ENCODE assay signal across 22 cellular contexts in the genomic region with DNA sequence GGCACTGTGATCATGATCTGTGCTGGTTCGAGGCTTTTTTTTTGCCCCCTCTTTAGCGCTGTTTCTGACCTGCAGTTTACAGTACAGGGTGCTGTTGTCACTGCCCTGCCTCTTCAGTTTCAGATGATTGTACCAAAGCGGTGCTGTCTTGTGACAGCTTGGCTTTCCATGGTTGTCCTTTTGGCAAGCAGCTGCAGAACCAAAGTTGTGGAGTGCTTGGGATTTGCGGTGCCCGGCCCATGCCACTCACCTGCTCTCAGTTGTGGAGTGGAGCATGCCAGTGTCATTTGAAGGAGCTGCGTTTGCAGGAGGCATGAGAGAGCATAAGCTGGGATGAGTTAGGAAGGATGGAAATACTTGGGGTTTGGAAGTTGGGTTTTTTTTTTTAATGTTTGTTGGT.
"Had no signal": no experiment of that assay in that cellular context is flagged by ENCODE, and none has a peak within 500 bp of the region (broad histone marks: within the 10 kb centered on the region; RNA-seq: fewer than 3 reads in every experiment).

No MANE protein-coding gene starts in this region.

- H3K4me3 ChIP-seq: mucosa of descending colon, prostate gland had no signal

- H3K27me3 Mint-ChIP-seq: activated CD4-positive, alpha-beta memory T cell treated with anti-CD3 and anti-CD28 coated beads for 36 hours; activated CD8-positive, alpha-beta memory T cell treated with anti-CD3 and anti-CD28 coated beads, Interleukin-2, amount 10 ng/mL, durations not matched to agents 7 days and 5 days; activated naive CD4-positive, alpha-beta T cell treated with anti-CD3 and anti-CD28 coated beads, Interleukin-2, amount 10 ng/mL, durations not matched to agents 7 days and 5 days; T-cell had no signal

- H3K9me3 Mint-ChIP-seq: activated CD4-positive, alpha-beta memory T cell treated with anti-CD3 and anti-CD28 coated beads for 36 hours; activated naive CD4-positive, alpha-beta T cell treated with anti-CD3 and anti-CD28 coated beads, Interleukin-2, amount 10 ng/mL, durations not matched to agents 7 days and 5 days; nephron progenitor cell; T-cell had no signal

- H3K36me3 ChIP-seq: brain microvascular endothelial cell, prostate gland had no signal

- H3K4me3 Mint-ChIP-seq: activated CD4-positive, alpha-beta memory T cell treated with anti-CD3 and anti-CD28 coated beads for 36 hours; activated CD8-positive, alpha-beta memory T cell treated with anti-CD3 and anti-CD28 coated beads, Interleukin-2, amount 10 ng/mL, durations not matched to agents 7 days and 5 days; activated naive CD4-positive, alpha-beta T cell treated with anti-CD3 and anti-CD28 coated beads, Interleukin-2, amount 10 ng/mL, durations not matched to agents 7 days and 5 days; nephron progenitor cell; T-cell had no signal

- H3K4me1 ChIP-seq: prostate gland had no signal

- H3K9me3 ChIP-seq: mucosa of descending colon, prostate gland had no signal

- H3K27ac Mint-ChIP-seq: activated CD4-positive, alpha-beta memory T cell treated with anti-CD3 and anti-CD28 coated beads for 36 hours; activated CD8-positive, alpha-beta memory T cell treated with anti-CD3 and anti-CD28 coated beads, Interleukin-2, amount 10 ng/mL, durations not matched to agents 7 days and 5 days; activated naive CD4-positive, alpha-beta T cell treated with anti-CD3 and anti-CD28 coated beads, Interleukin-2, amount 10 ng/mL, durations not matched to agents 7 days and 5 days; nephron progenitor cell; T-cell had no signal

- DNase-seq: activated CD4-positive, alpha-beta memory T cell treated with anti-CD3 and anti-CD28 coated beads for 36 hours; activated CD4-positive, alpha-beta T cell treated with anti-CD3 and anti-CD28 coated beads for 48 hours; activated CD4-positive, CD25-positive, alpha-beta regulatory T cell; activated CD8-positive, alpha-beta memory T cell treated with anti-CD3 and anti-CD28 coated beads, Interleukin-2, amount 10 ng/mL, durations not matched to agents 7 days and 5 days; activated effector memory CD4-positive, alpha-beta T cell treated with anti-CD3 and anti-CD28 coated beads, Interleukin-2, amount 50 U/mL, for 16 hours; activated naive CD4-positive, alpha-beta T cell treated with anti-CD3 and anti-CD28 coated beads, Interleukin-2, amount 10 ng/mL, durations not matched to agents 7 days and 5 days; activated T-cell treated with anti-CD3 and anti-CD28 coated beads for 4 hours; brain microvascular endothelial cell; central memory CD4-positive, alpha-beta T cell; effector memory CD4-positive, alpha-beta T cell; foreskin keratinocyte; hypothalamus; mesendoderm; mucosa of descending colon; nephron progenitor cell; right cardiac atrium; stimulated activated CD4-positive, alpha-beta T cell treated with anti-CD3 and anti-CD28 coated beads, Interleukin-4, amount 100 ng/mL, for 24 hours; stimulated activated naive CD8-positive, alpha-beta T cell treated with anti-CD3 and anti-CD28 coated beads, Interleukin-15, Interleukin-2, amounts not matched to agents 100 U/mL and 50 U/mL, for 24 hours; T-cell; T1000 had no signal

- H3K27me3 ChIP-seq: brain microvascular endothelial cell, foreskin keratinocyte had no signal

- ATAC-seq: activated CD8-positive, alpha-beta memory T cell treated with anti-CD3 and anti-CD28 coated beads, Interleukin-2, amount 10 ng/mL, durations not matched to agents 7 days and 5 days; foreskin keratinocyte; mucosa of descending colon; SK-N-SH treated with all-trans-retinoic acid at 6 μM for 48 hours; stimulated activated naive CD8-positive, alpha-beta T cell treated with anti-CD3 and anti-CD28 coated beads, Interleukin-15, Interleukin-2, amounts not matched to agents 100 U/mL and 50 U/mL, for 24 hours; T-cell had no signal

- H3K27ac ChIP-seq: brain microvascular endothelial cell, prostate gland had no signal
